Comparison of ENCODE assay signal across 23 cellular contexts in the genomic region with DNA sequence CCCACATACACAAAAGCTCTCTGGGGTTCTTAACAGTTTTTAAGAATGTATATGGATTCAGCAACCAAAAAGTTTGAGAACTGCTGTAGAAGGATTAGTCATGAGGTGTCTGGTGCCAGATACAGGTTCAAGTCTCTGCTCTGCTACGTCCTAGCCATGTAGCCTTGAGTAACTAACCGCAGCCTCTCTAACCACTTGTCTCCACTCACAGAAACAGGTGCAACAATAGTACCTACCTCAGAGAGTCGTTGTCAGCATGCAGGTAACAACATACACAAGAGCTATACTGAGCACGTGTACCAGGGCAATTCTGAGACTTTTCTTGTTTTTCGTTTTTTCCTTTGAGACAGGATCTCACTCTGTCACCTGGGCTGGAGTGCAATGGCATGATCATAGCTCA. TPM values are rescaled to one million over a fixed set of nuclear protein-coding genes. Genes with fewer than 3 reads are reported as not detected.
"Had no signal": no experiment of that assay in that cellular context is flagged by ENCODE, and none has a peak within 500 bp of the region (broad histone marks: within the 10 kb centered on the region; RNA-seq: fewer than 3 reads in every experiment).

No MANE protein-coding gene starts in this region.

- H3K36me3 Mint-ChIP-seq: activated naive CD8-positive, alpha-beta T cell; brain had no signal

- H3K27me3 Mint-ChIP-seq: activated naive CD8-positive, alpha-beta T cell; brain; central memory CD8-positive, alpha-beta T cell had no signal

- H3K27ac Mint-ChIP-seq: activated CD8-positive, alpha-beta T cell treated with anti-CD3 and anti-CD28 coated beads, Interleukin-2, amount 10 ng/mL, durations not matched to agents 7 days and 5 days; activated naive CD4-positive, alpha-beta T cell treated with anti-CD3 and anti-CD28 coated beads for 36 hours; activated naive CD8-positive, alpha-beta T cell; brain; T-helper 1 cell treated with Interleukin-12 subunit alpha and Interleukin-12 subunit beta and Interleukin-4 antibody, amounts not matched to agents 30 μg/mL and 1 μg/mL, for 36 hours had no signal

- H3K4me3 Mint-ChIP-seq: activated CD8-positive, alpha-beta T cell treated with anti-CD3 and anti-CD28 coated beads, Interleukin-2, amount 10 ng/mL, durations not matched to agents 7 days and 5 days; activated naive CD4-positive, alpha-beta T cell treated with anti-CD3 and anti-CD28 coated beads for 36 hours; activated naive CD8-positive, alpha-beta T cell; activated T-cell treated with anti-CD3 and anti-CD28 coated beads, Interleukin-2, amount 50 U/mL, for 4 hours; brain; central memory CD8-positive, alpha-beta T cell; T-helper 1 cell treated with Interleukin-12 subunit alpha and Interleukin-12 subunit beta and Interleukin-4 antibody, amounts not matched to agents 30 μg/mL and 1 μg/mL, for 36 hours had no signal

- DNase-seq: activated CD4-positive, alpha-beta T cell treated with anti-CD3 and anti-CD28 coated beads for 4 hours; activated CD4-positive, alpha-beta T cell treated with anti-CD3 and anti-CD28 coated beads, Interleukin-2, amount 50 U/mL, for 4 hours; activated CD8-positive, alpha-beta T cell treated with anti-CD3 and anti-CD28 coated beads, Interleukin-2, amount 10 ng/mL, durations not matched to agents 7 days and 5 days; activated gamma-delta T cell; activated naive CD4-positive, alpha-beta T cell treated with anti-CD3 and anti-CD28 coated beads for 36 hours; activated T-cell treated with anti-CD3 and anti-CD28 coated beads, Interleukin-2, amount 50 U/mL, for 4 hours; amygdala; KG1; NCI-H1105; NCI-H1436; NCI-H1694 treated with DMSO at 0.1 percent for 48 hours; NCI-H2081 treated with DMSO at 0.1 percent for 48 hours; NCI-H510A treated with DMSO at 0.1 percent for 48 hours; NCI-H69; SHP77 treated with DMSO at 0.1 percent for 48 hours had no signal

- FAIRE-seq: astrocyte, RCC 7860 had no signal

- H3K9me3 Mint-ChIP-seq: activated naive CD4-positive, alpha-beta T cell treated with anti-CD3 and anti-CD28 coated beads for 36 hours; activated T-cell treated with anti-CD3 and anti-CD28 coated beads, Interleukin-2, amount 50 U/mL, for 4 hours; brain; central memory CD8-positive, alpha-beta T cell; T-helper 1 cell treated with Interleukin-12 subunit alpha and Interleukin-12 subunit beta and Interleukin-4 antibody, amounts not matched to agents 30 μg/mL and 1 μg/mL, for 36 hours had no signal

- ATAC-seq: activated CD4-positive, CD25-positive, alpha-beta regulatory T cell treated with anti-CD3 and anti-CD28 coated beads, Interleukin-2, amount 50 U/mL, for 24 hours; activated CD8-positive, alpha-beta T cell treated with anti-CD3 and anti-CD28 coated beads, Interleukin-2, amount 10 ng/mL, durations not matched to agents 7 days and 5 days; activated T-cell treated with anti-CD3 and anti-CD28 coated beads, Interleukin-2, amount 50 U/mL, for 4 hours had no signal

RNA-seq across cellular contexts. Expression of a gene that starts 28.6 kb away (rescaled TPM):
- total RNA-seq: M059J had no signal
